In genomic region chr11:117810056-117810451, GRCh38 we compare ENCODE assay signal across 1 cellular context.
A peak's percentile ranks its signal among the peaks of the same experiment; 100 is the strongest.
TF ChIP-seq lines count a peak whose summit lies in the region.

No MANE protein-coding gene starts in this region.

TF ChIP-seq in H1, 55 proteins besides CTCF, POLR2A, EP300 and RAD21:
- 0 out of 2 replicates have a peak, but pooled peaks have one; percentile 33 for TF ChIP-seq EGR1 (IDR thresholded peaks at IDR 0.05; ENCODE audit: borderline replicate concordance, low read depth, low read length)
